Comparison of ENCODE assay signal across 1 cellular context in the genomic region with DNA sequence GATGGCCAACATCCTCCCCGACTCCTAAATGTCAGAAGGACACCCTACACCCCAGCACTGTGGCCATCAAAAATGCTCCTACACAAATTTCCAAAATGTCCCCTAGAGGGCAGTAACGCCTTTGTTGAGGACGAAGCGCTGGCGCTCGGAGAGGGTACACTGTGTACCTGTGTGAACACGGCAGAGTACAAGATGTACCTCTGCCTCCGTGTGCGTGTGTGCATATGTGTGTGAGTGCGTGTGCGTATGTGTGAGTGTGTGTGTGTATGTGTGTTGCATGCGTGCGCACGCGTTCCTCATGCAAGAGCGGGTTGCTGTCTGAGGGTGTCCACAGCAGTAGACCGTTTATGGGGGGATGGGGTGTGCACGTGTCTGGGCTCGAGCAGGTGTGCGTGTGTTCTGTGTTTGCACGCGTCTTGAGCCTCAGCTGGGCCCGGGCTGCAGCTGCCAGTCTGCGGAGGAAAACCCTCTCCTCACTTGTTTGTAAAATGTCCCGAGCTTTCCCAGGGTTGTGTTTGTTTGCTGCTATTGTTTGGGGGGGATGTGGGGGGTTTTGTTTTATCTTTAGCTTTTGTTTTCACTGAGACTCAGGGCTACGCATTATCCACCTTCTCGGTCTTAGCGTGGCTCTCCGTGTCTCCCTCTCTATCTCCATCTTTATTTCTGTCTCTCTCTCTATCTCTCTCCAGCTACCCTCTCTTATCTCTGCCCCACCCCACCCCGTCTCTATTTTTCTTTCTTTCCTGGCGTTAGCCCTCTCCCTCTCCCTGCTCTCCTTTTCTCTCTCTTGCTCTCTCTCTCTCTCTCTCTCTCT.
TF ChIP-seq lines count a peak whose summit lies in the region.

No MANE protein-coding gene starts in this region.

TF ChIP-seq in HEK293, 187 proteins besides CTCF, POLR2A, EP300 and RAD21 (continued from another document and continues in another):
- TF ChIP-seq, protein P1, sequence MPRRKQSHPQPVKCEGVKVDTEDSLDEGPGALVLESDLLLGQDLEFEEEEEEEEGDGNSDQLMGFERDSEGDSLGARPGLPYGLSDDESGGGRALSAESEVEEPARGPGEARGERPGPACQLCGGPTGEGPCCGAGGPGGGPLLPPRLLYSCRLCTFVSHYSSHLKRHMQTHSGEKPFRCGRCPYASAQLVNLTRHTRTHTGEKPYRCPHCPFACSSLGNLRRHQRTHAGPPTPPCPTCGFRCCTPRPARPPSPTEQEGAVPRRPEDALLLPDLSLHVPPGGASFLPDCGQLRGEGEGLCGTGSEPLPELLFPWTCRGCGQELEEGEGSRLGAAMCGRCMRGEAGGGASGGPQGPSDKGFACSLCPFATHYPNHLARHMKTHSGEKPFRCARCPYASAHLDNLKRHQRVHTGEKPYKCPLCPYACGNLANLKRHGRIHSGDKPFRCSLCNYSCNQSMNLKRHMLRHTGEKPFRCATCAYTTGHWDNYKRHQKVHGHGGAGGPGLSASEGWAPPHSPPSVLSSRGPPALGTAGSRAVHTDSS (tag by site-specific recombination; IDR thresholded peaks at IDR 0.05): no peak
- no peak for TF ChIP-seq KLF10 (tag by site-specific recombination; IDR thresholded peaks at IDR 0.05)
- TF ChIP-seq ZBTB7A (tag by site-specific recombination; IDR thresholded peaks at IDR 0.05; ENCODE audit: low read depth): no peak
- 0 out of 2 replicates have a peak, but pooled peaks have one; percentile 17 for TF ChIP-seq REST (tag by site-specific recombination; IDR thresholded peaks at IDR 0.05)
- TF ChIP-seq, protein P2, sequence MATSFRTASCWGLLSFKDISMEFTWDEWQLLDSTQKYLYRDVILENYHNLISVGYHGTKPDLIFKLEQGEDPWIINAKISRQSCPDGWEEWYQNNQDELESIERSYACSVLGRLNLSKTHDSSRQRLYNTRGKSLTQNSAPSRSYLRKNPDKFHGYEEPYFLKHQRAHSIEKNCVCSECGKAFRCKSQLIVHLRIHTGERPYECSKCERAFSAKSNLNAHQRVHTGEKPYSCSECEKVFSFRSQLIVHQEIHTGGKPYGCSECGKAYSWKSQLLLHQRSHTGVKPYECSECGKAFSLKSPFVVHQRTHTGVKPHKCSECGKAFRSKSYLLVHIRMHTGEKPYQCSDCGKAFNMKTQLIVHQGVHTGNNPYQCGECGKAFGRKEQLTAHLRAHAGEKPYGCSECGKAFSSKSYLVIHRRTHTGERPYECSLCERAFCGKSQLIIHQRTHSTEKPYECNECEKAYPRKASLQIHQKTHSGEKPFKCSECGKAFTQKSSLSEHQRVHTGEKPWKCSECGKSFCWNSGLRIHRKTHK (tag by site-specific recombination; IDR thresholded peaks at IDR 0.05): no peak
- TF ChIP-seq ZNF10 (tag by site-specific recombination; IDR thresholded peaks at IDR 0.05): no peak
- no peak for TF ChIP-seq ZNF544 (tag by site-specific recombination; IDR thresholded peaks at IDR 0.05)
- TF ChIP-seq ZSCAN4 (tag by site-specific recombination; IDR thresholded peaks at IDR 0.05): peak; percentile 97
- TF ChIP-seq ZNF214 (tag by site-specific recombination; IDR thresholded peaks at IDR 0.05; ENCODE audit: borderline replicate concordance): no peak
- TF ChIP-seq, protein P3, sequence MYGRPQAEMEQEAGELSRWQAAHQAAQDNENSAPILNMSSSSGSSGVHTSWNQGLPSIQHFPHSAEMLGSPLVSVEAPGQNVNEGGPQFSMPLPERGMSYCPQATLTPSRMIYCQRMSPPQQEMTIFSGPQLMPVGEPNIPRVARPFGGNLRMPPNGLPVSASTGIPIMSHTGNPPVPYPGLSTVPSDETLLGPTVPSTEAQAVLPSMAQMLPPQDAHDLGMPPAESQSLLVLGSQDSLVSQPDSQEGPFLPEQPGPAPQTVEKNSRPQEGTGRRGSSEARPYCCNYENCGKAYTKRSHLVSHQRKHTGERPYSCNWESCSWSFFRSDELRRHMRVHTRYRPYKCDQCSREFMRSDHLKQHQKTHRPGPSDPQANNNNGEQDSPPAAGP (tag by site-specific recombination; IDR thresholded peaks at IDR 0.05): peak; percentile 73; the same call in 1 of the 2 replicates
- no peak for TF ChIP-seq ZNF24 (tag by site-specific recombination; IDR thresholded peaks at IDR 0.05)
- TF ChIP-seq ZBTB1 (tag by site-specific recombination; IDR thresholded peaks at IDR 0.05): peak; percentile 53; the same call in 1 of the 2 replicates
- peak; percentile 53; the same call in 1 of the 2 replicates for TF ChIP-seq ZNF501 (tag by site-specific recombination; IDR thresholded peaks at IDR 0.05)
- TF ChIP-seq, protein P4, sequence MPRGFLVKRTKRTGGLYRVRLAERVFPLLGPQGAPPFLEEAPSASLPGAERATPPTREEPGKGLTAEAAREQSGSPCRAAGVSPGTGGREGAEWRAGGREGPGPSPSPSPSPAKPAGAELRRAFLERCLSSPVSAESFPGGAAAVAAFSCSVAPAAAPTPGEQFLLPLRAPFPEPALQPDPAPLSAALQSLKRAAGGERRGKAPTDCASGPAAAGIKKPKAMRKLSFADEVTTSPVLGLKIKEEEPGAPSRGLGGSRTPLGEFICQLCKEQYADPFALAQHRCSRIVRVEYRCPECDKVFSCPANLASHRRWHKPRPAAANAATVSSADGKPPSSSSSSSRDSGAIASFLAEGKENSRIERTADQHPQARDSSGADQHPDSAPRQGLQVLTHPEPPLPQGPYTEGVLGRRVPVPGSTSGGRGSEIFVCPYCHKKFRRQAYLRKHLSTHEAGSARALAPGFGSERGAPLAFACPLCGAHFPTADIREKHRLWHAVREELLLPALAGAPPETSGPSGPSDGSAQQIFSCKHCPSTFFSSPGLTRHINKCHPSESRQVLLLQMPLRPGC (tag by site-specific recombination; IDR thresholded peaks at IDR 0.05): peak; percentile 67; the same call in 1 of the 2 replicates
- TF ChIP-seq HIC1 (tag by site-specific recombination; IDR thresholded peaks at IDR 0.05): no peak
- TF ChIP-seq, protein P5, sequence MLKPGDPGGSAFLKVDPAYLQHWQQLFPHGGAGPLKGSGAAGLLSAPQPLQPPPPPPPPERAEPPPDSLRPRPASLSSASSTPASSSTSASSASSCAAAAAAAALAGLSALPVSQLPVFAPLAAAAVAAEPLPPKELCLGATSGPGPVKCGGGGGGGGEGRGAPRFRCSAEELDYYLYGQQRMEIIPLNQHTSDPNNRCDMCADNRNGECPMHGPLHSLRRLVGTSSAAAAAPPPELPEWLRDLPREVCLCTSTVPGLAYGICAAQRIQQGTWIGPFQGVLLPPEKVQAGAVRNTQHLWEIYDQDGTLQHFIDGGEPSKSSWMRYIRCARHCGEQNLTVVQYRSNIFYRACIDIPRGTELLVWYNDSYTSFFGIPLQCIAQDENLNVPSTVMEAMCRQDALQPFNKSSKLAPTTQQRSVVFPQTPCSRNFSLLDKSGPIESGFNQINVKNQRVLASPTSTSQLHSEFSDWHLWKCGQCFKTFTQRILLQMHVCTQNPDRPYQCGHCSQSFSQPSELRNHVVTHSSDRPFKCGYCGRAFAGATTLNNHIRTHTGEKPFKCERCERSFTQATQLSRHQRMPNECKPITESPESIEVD (tag by site-specific recombination; IDR thresholded peaks at IDR 0.05): no peak
- 0 out of 2 replicates have a peak, but pooled peaks have one; percentile 9 for TF ChIP-seq EGR2 (tag by site-specific recombination; IDR thresholded peaks at IDR 0.05; ENCODE audit: low read depth)
- TF ChIP-seq ZNF155 (tag by site-specific recombination; IDR thresholded peaks at IDR 0.05): no peak
- TF ChIP-seq ZNF529 (tag by site-specific recombination; IDR thresholded peaks at IDR 0.05; ENCODE audit: insufficient replicate concordance): no peak
- TF ChIP-seq ZNF621 (tag by site-specific recombination; IDR thresholded peaks at IDR 0.05): no peak
- TF ChIP-seq IKZF3 (tag by site-specific recombination; IDR thresholded peaks at IDR 0.05): no peak
- no peak for TF ChIP-seq ZNF433 (tag by site-specific recombination; IDR thresholded peaks at IDR 0.05; ENCODE audit: low read depth)
- TF ChIP-seq PRDM1 (tag by site-specific recombination; IDR thresholded peaks at IDR 0.05): no peak
- TF ChIP-seq TRIM28 (IDR thresholded peaks at IDR 0.05; ENCODE audit: borderline replicate concordance, low read length): peak; percentile 92
- TF ChIP-seq KLF7 (tag by site-specific recombination; IDR thresholded peaks at IDR 0.05; ENCODE audit: borderline replicate concordance): no peak
- TF ChIP-seq, protein P6, sequence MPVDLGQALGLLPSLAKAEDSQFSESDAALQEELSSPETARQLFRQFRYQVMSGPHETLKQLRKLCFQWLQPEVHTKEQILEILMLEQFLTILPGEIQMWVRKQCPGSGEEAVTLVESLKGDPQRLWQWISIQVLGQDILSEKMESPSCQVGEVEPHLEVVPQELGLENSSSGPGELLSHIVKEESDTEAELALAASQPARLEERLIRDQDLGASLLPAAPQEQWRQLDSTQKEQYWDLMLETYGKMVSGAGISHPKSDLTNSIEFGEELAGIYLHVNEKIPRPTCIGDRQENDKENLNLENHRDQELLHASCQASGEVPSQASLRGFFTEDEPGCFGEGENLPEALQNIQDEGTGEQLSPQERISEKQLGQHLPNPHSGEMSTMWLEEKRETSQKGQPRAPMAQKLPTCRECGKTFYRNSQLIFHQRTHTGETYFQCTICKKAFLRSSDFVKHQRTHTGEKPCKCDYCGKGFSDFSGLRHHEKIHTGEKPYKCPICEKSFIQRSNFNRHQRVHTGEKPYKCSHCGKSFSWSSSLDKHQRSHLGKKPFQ (tag by site-specific recombination; IDR thresholded peaks at IDR 0.05): peak; percentile 98
- no peak for TF ChIP-seq ZNF555 (tag by site-specific recombination; conservative IDR thresholded peaks at IDR 0.05)
- TF ChIP-seq ZNF670 (tag by site-specific recombination; IDR thresholded peaks at IDR 0.05; ENCODE audit: low read depth): no peak
- no peak for TF ChIP-seq HOXC10 (CRISPR knock-in tag; IDR thresholded peaks at IDR 0.05)
- TF ChIP-seq ZNF132 (tag by site-specific recombination; IDR thresholded peaks at IDR 0.05; ENCODE audit: borderline replicate concordance): no peak
- TF ChIP-seq, protein P7, sequence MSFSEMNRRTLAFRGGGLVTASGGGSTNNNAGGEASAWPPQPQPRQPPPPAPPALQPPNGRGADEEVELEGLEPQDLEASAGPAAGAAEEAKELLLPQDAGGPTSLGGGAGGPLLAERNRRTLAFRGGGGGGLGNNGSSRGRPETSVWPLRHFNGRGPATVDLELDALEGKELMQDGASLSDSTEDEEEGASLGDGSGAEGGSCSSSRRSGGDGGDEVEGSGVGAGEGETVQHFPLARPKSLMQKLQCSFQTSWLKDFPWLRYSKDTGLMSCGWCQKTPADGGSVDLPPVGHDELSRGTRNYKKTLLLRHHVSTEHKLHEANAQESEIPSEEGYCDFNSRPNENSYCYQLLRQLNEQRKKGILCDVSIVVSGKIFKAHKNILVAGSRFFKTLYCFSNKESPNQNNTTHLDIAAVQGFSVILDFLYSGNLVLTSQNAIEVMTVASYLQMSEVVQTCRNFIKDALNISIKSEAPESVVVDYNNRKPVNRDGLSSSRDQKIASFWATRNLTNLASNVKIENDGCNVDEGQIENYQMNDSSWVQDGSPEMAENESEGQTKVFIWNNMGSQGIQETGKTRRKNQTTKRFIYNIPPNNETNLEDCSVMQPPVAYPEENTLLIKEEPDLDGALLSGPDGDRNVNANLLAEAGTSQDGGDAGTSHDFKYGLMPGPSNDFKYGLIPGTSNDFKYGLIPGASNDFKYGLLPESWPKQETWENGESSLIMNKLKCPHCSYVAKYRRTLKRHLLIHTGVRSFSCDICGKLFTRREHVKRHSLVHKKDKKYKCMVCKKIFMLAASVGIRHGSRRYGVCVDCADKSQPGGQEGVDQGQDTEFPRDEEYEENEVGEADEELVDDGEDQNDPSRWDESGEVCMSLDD (tag by site-specific recombination; IDR thresholded peaks at IDR 0.05): peak; percentile 89
- no peak for TF ChIP-seq ZNF837 (tag by site-specific recombination; IDR thresholded peaks at IDR 0.05)
- no peak for TF ChIP-seq ZFP41 (tag by site-specific recombination; IDR thresholded peaks at IDR 0.05; ENCODE audit: borderline replicate concordance)
- TF ChIP-seq MYNN (tag by site-specific recombination; IDR thresholded peaks at IDR 0.05; ENCODE audit: borderline replicate concordance): no peak
- no peak for TF ChIP-seq TCF7L2 (IDR thresholded peaks at IDR 0.05; ENCODE audit: borderline replicate concordance, low read depth, low read length)
